Comparison of ENCODE assay signal across 8 cellular contexts in the genomic region with DNA sequence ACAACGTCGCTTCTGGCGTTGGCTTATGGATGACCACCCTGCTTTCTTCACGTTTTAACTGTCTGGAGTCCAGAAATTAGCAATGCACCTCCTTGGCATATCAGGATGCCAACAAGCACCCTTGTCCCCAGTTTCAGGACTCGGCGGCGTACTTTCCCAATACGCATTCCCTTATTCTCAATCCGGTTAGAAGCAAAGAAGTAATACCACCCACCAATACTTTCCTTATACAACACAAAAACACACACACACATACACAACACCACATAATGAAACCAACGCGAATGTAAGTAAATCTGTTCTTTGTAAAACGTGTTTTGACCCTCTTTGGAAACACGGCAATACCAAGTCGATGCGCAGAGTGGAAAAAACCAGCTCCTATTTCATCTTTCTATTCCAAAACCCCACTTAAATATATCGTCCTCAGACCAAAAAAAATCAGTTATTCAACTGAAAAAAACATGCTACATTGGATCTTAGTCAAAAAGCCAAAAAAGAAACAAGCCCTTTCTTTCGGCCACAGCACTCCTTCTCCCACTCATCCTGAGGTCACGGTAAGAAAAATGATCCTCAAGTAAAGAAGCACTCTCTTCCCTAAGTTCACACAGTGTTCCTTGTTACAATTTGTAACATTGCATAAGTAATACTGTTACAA. TPM values are rescaled to one million over a fixed set of nuclear protein-coding genes. Genes with fewer than 3 reads are reported as not detected.
DNase-seq lines count a peak whose midpoint lies in the region; ATAC-seq, FAIRE-seq and TF ChIP-seq lines count a peak whose summit lies in the region.

No MANE protein-coding gene starts in this region.

- H3K18ac ChIP-seq in mesendoderm (ENCODE audit: low read length): peak overlapping the region; percentile 19

- H3K9me3 ChIP-seq in ectodermal cell (ENCODE audit: control insufficient read depth, low read length) (no peaks in the 10 kb centered on the region), thymus (ENCODE audit: control insufficient read depth) (no peaks in the 10 kb centered on the region)

- H3K4me1 ChIP-seq in ectodermal cell (ENCODE audit: control insufficient read depth, insufficient read depth, low read length) (peaks cover 23% of the 10 kb centered on the region), mesendoderm (ENCODE audit: control insufficient read depth, low read depth, low read length) (peaks cover 3% of the 10 kb centered on the region), thymus (ENCODE audit: control insufficient read depth, insufficient read depth, low read length) (peaks cover 20% of the 10 kb centered on the region)

- H3K4me3 ChIP-seq in ectodermal cell (ENCODE audit: insufficient read depth, low read depth, low read length): peak overlapping the region; percentile 27
- no peak overlapping the region for H3K4me3 ChIP-seq in mesendoderm (ENCODE audit: low read length)
- H3K4me3 ChIP-seq in thymus (ENCODE audit: low read length): peak overlapping the region; percentile 91

- no peak overlapping the region for H4K8ac ChIP-seq in mesendoderm (ENCODE audit: low read depth, low read length)

- H3K23ac ChIP-seq in mesendoderm (ENCODE audit: low read length): no peak overlapping the region

- peak; percentile 48 for DNase-seq in NCI-H2107 (lab: John Stamatoyannopoulos, UW)
- DNase-seq in mesendoderm: peak; percentile 96

- TF ChIP-seq POLR2A in GM15510 (IDR thresholded peaks at IDR 0.05; ENCODE audit: borderline replicate concordance, extremely low read depth, insufficient read length): peak; percentile 99

- no peak overlapping the region for H2AK5ac ChIP-seq in mesendoderm (ENCODE audit: low read length)

- H3K9ac ChIP-seq in mesendoderm (ENCODE audit: low read length): peak overlapping the region; percentile 61

- no peak overlapping the region for H3K4ac ChIP-seq in mesendoderm (ENCODE audit: low read depth, low read length)

- H3K79me2 ChIP-seq in mesendoderm (ENCODE audit: control insufficient read depth, insufficient read depth, low read length): no peaks in the 10 kb centered on the region

- 46 to 47% methylated on average over 18 of the region's 18 CpGs for WGBS in ectodermal cell, 2 experiments
- 100% methylated on average over 1 of the region's 18 CpGs for WGBS in mesendoderm (ENCODE audit: extremely low coverage, insufficient coverage, low lambda C conversion rate)
- WGBS in thymus: 44% methylated on average over 18 of the region's 18 CpGs

- peak overlapping the region; percentile 72 for H2BK5ac ChIP-seq in mesendoderm (ENCODE audit: low read length)

- H3K27me3 ChIP-seq in ectodermal cell (ENCODE audit: control insufficient read depth, insufficient read depth, low read length, poor library complexity, severe bottlenecking) (no peaks in the 10 kb centered on the region), mesendoderm (ENCODE audit: insufficient read depth, low read length, poor library complexity) (no peaks in the 10 kb centered on the region), thymus (ENCODE audit: control insufficient read depth, insufficient read depth) (no peaks in the 10 kb centered on the region)

- H3K27ac ChIP-seq in ectodermal cell (ENCODE audit: insufficient read depth, low read depth, low read length, poor library complexity, severe bottlenecking): peak overlapping the region; percentile 100
- peak overlapping the region; percentile 93 for H3K27ac ChIP-seq in mesendoderm (ENCODE audit: low read depth, low read length)
- peak overlapping the region; percentile 97 for H3K27ac ChIP-seq in thymus (ENCODE audit: low read depth)

- no peak overlapping the region for H2BK15ac ChIP-seq in mesendoderm (replicated peaks; ENCODE audit: low read depth)

- FAIRE-seq in A204.1 (lab: Jason Lieb, UNC) (peak; percentile 93), TTC549 (lab: Jason Lieb, UNC) (peak; percentile 86)

- H3K79me1 ChIP-seq in mesendoderm (ENCODE audit: low read length): no peaks in the 10 kb centered on the region

- peak; percentile 33 for ATAC-seq in HG02943 (IDR thresholded peaks at IDR 0.05; ENCODE audit: low read depth, unreplicated experiment)

- H3K36me3 ChIP-seq in ectodermal cell (ENCODE audit: control insufficient read depth, insufficient read depth, low read length) (no peaks in the 10 kb centered on the region), mesendoderm (ENCODE audit: control insufficient read depth, insufficient read depth, low read length) (no peaks in the 10 kb centered on the region), thymus (ENCODE audit: control insufficient read depth, insufficient read depth) (no peaks in the 10 kb centered on the region)

- H4K5ac ChIP-seq in mesendoderm (ENCODE audit: low read length): no peak overlapping the region

- peak overlapping the region; percentile 89 for H3K56ac ChIP-seq in mesendoderm (ENCODE audit: low read length)

- no peak overlapping the region for H2BK120ac ChIP-seq in mesendoderm (ENCODE audit: low read depth, low read length)

- no peak overlapping the region for H3K4me2 ChIP-seq in mesendoderm (ENCODE audit: low read length)

RNA-seq across cellular contexts. Expression of a gene that starts 31.1 kb away (rescaled TPM):
- 11.1 TPM for polyA plus RNA-seq in ectodermal cell (2013, experiment 1 of 4)
- 12.0 TPM for polyA plus RNA-seq in ectodermal cell (2013, experiment 2 of 4)
- 13.9 TPM for polyA plus RNA-seq in ectodermal cell (2013, experiment 3 of 4)
- polyA plus RNA-seq in ectodermal cell (2013, experiment 4 of 4): 12.9 TPM
- polyA plus RNA-seq in mesendoderm (2013, experiment 1 of 2): 12.7 TPM
- polyA plus RNA-seq in mesendoderm (2013, experiment 2 of 2): 11.4 TPM
- polyA plus RNA-seq in thymus: 26.8 TPM
